In genomic region chr18:9771261-9771976, GRCh38 we compare ENCODE assay signal across 8 cellular contexts.
DNase-seq lines count a peak whose midpoint lies in the region; ATAC-seq and TF ChIP-seq lines count a peak whose summit lies in the region.

No MANE protein-coding gene starts in this region.

- peak overlapping the region in 1 of 2 donors; percentile 9 for H3K27ac Mint-ChIP-seq in natural killer cell
- peak overlapping the region; percentile 20 for H3K27ac Mint-ChIP-seq in stimulated activated naive B cell treated with anti-CD40 and anti-IgM and Interleukin-4, amounts not matched to agents 10 μg/mL and 1 μg/mL and 100 μg/mL, for 72 hours

- intact Hi-C loops in natural killer cell (cut with micrococcal nuclease) = loop anchor here (1.0 kb wide), 2 partner anchors 159 to 196 kb away; no protein-coding TSS in a partner anchor

- H3K36me3 Mint-ChIP-seq in natural killer cell = no peaks in the 10 kb centered on the region
- peaks cover 10 to 14% of the 10 kb centered on the region in 2 donors for H3K36me3 Mint-ChIP-seq in stimulated activated naive B cell treated with anti-CD40 and anti-IgM and Interleukin-4, amounts not matched to agents 10 μg/mL and 1 μg/mL and 100 μg/mL, for 72 hours

- H3K27me3 Mint-ChIP-seq in natural killer cell (ENCODE audit: low read depth in 2 of 2) = peaks cover 12 to 21% of the 10 kb centered on the region in 2 donors
- peaks cover 25 to 27% of the 10 kb centered on the region in 2 donors for H3K27me3 Mint-ChIP-seq in stimulated activated naive B cell treated with anti-CD40 and anti-IgM and Interleukin-4, amounts not matched to agents 10 μg/mL and 1 μg/mL and 100 μg/mL, for 72 hours

- no peak overlapping the region for H3K9ac ChIP-seq in NT2/D1 (ENCODE audit: insufficient read length, low read depth)

- H3K4me3 Mint-ChIP-seq in natural killer cell = no peak overlapping the region
- no peak overlapping the region for H3K4me3 Mint-ChIP-seq in stimulated activated naive B cell treated with anti-CD40 and anti-IgM and Interleukin-4, amounts not matched to agents 10 μg/mL and 1 μg/mL and 100 μg/mL, for 72 hours

- no peaks in the 10 kb centered on the region for H3K9me3 Mint-ChIP-seq in natural killer cell
- H3K9me3 Mint-ChIP-seq in stimulated activated naive B cell treated with anti-CD40 and anti-IgM and Interleukin-4, amounts not matched to agents 10 μg/mL and 1 μg/mL and 100 μg/mL, for 72 hours = peaks cover 0 to 4% of the 10 kb centered on the region in 2 donors

- DNase-seq in EL = peak; percentile 55
- peak; percentile 64 for DNase-seq in HCEC 1CT
- DNase-seq in NT2/D1 (ENCODE audit: low read depth, low spot score) = peak; percentile 52
- DNase-seq in activated T-cell treated with anti-CD3 and anti-CD28 coated beads, Interleukin-2, amount 50 U/mL, for 1 hour = peak; percentile 56
- DNase-seq in fibroblast of pulmonary artery (ENCODE audit: low read depth) = peak; percentile 64
- DNase-seq in natural killer cell = peak; percentile 66
- DNase-seq in stimulated activated naive B cell treated with anti-CD40 and anti-IgM and Interleukin-4, amounts not matched to agents 10 μg/mL and 1 μg/mL and 100 μg/mL, for 72 hours = peak; percentile 52

- H3K9me3 ChIP-seq in NT2/D1 (ENCODE audit: insufficient read depth, low read length) = no peaks in the 10 kb centered on the region

- H3K4me3 ChIP-seq in NT2/D1 (ENCODE audit: insufficient read length, low read depth) = no peak overlapping the region
- H3K4me3 ChIP-seq in fibroblast of pulmonary artery (replicated peaks; ENCODE audit: low read depth, low read length) = no peak overlapping the region

- H3K27me3 ChIP-seq in NT2/D1 (ENCODE audit: insufficient read depth, insufficient read length) = no peaks in the 10 kb centered on the region

- TF ChIP-seq CTCF in fibroblast of pulmonary artery (IDR thresholded peaks at IDR 0.05; ENCODE audit: low read length, missing control alignments) = peak; percentile 91
- TF ChIP-seq CTCF in natural killer cell (IDR thresholded peaks at IDR 0.05) = peak; percentile 98

- H3K4me1 Mint-ChIP-seq in natural killer cell = peaks cover 8 to 11% of the 10 kb centered on the region in 2 donors
- H3K4me1 Mint-ChIP-seq in stimulated activated naive B cell treated with anti-CD40 and anti-IgM and Interleukin-4, amounts not matched to agents 10 μg/mL and 1 μg/mL and 100 μg/mL, for 72 hours = peaks cover 12 to 19% of the 10 kb centered on the region in 2 donors

- peaks cover 3% of the 10 kb centered on the region for H3K4me1 ChIP-seq in NT2/D1 (ENCODE audit: insufficient read depth, insufficient read length)

- peaks cover 3% of the 10 kb centered on the region for H3K36me3 ChIP-seq in NT2/D1 (ENCODE audit: insufficient read depth, insufficient read length, low read length)

- ATAC-seq in natural killer cell = peak; percentile 86 to 98 (median 93)
- peak; percentile 89 to 92 for ATAC-seq in stimulated activated naive B cell treated with anti-CD40 and anti-IgM and Interleukin-4, amounts not matched to agents 10 μg/mL and 1 μg/mL and 100 μg/mL, for 72 hours (replicated peaks)
- ATAC-seq in GM18861 (IDR thresholded peaks at IDR 0.05; ENCODE audit: unreplicated experiment) = no peak
